8 cellular contexts compared by ENCODE assay signal in the genomic region with DNA sequence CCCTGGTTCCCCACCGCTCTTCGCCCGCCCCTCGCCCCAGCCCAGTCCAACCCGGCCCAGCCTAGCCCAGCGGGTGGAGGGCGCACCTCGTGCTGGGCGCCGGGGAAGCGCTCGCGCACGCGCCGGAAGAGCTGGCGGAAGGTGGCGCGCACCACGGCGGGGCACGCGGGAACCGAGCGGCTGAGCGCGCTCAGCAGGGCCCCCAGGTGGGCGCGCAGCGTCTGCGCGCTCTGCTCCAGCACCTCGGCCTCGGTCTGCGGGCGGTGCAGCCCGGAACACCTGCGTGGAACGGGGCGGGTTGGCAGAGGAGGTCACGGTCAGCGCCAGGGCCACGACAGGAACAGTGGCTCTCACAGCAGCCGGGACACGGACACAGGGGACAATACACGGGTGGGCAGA. TPM values are rescaled to one million over a fixed set of nuclear protein-coding genes. Genes with fewer than 3 reads are reported as not detected.
DNase-seq lines count a peak whose midpoint lies in the region; ATAC-seq and TF ChIP-seq lines count a peak whose summit lies in the region.
"Not testable (repeated sequence)": the region's sequence is repeated elsewhere in the genome, so short reads cannot be mapped to it uniquely, and the experiment has no call there.

No MANE protein-coding gene starts in this region.

- H4K20me1 ChIP-seq in OCI-LY3 (ENCODE audit: insufficient read depth, low read length), result not testable (repeated sequence)

- 0 to 9% methylated on average over 4 to 9 of the region's 46 CpGs for WGBS in mesodermal cell (ENCODE audit: insufficient coverage in 2 of 2), 2 experiments

- POLR2A ChIA-PET in CD8-positive, alpha-beta memory T cell (lab: Charles Lee), result not testable (repeated sequence)

- H3K27me3 ChIP-seq in CD8-positive, alpha-beta memory T cell (ENCODE audit: insufficient read depth, low read length, poor library complexity, severe bottlenecking); OCI-LY3 (ENCODE audit: low read depth, low read length); effector memory CD4-positive, alpha-beta T cell (replicated peaks; ENCODE audit: control insufficient read depth, insufficient read depth, low read length, poor library complexity, severe bottlenecking): not testable (repeated sequence)

- peak; percentile 55 to 80 (median 74) for DNase-seq in CD8-positive, alpha-beta memory T cell
- DNase-seq in GM20000 (ENCODE audit: low spot score), result not testable (repeated sequence)
- DNase-seq in activated T-cell treated with anti-CD3 and anti-CD28 coated beads, Interleukin-2, amount 50 U/mL, for 1 hour, result peak; percentile 76
- peak; percentile 38 to 58 (median 55) for DNase-seq in effector memory CD4-positive, alpha-beta T cell
- DNase-seq in stimulated activated CD4-positive, alpha-beta T cell treated with anti-CD3 and anti-CD28 coated beads, TNF-alpha, amount 100 ng/mL, for 24 hours (ENCODE audit: low read depth in 3 of 3), result peak in 2 of 3 experiments; percentile 36 to 56

- CTCF ChIA-PET in CD8-positive, alpha-beta memory T cell (lab: Charles Lee), result not testable (repeated sequence)

- H3K4me3 Mint-ChIP-seq in CD8-positive, alpha-beta memory T cell, result peak overlapping the region; percentile 63 to 85 (median 79)

- H3K27ac ChIP-seq in CD8-positive, alpha-beta memory T cell (ENCODE audit: low read depth, low read length); OCI-LY3 (ENCODE audit: low read length); mesodermal cell (ENCODE audit: low read depth, low read length, severe bottlenecking): not testable (repeated sequence)
- peak overlapping the region; percentile 42 for H3K27ac ChIP-seq in effector memory CD4-positive, alpha-beta T cell (ENCODE audit: insufficient read depth, low read length, poor library complexity, severe bottlenecking)

- not testable (repeated sequence) for H3K4me3 ChIP-seq in CD8-positive, alpha-beta memory T cell (ENCODE audit: low read length)
- H3K4me3 ChIP-seq in OCI-LY3 (ENCODE audit: low read length) (peak overlapping the region; percentile 75), mesodermal cell (ENCODE audit: extremely low read depth, insufficient read depth, low read length, poor library complexity, severe bottlenecking) (peak overlapping the region; percentile 21)
- H3K4me3 ChIP-seq in effector memory CD4-positive, alpha-beta T cell (ENCODE audit: insufficient read depth, low read depth, low read length, poor library complexity, severe bottlenecking), result peak overlapping the region; percentile 39

- H3K4me1 Mint-ChIP-seq in CD8-positive, alpha-beta memory T cell, result peaks cover 16 to 33% (median 19%) of the 10 kb centered on the region in 3 donors

- peak; percentile 51 for ATAC-seq in HG03432 (IDR thresholded peaks at IDR 0.05; ENCODE audit: unreplicated experiment)

- H3K9ac ChIP-seq in OCI-LY3 (ENCODE audit: low read length), result peak overlapping the region; percentile 53; the same call in 1 of the 2 replicates

- H3K27ac Mint-ChIP-seq in CD8-positive, alpha-beta memory T cell, result peak overlapping the region; percentile 68 to 87 (median 80)

- peak; percentile 43 for TF ChIP-seq CTCF in GM20000 (IDR thresholded peaks at IDR 0.05; ENCODE audit: extremely low read depth, missing control alignments)
- TF ChIP-seq CTCF in OCI-LY3 (IDR thresholded peaks at IDR 0.05; ENCODE audit: low read depth, low read length), result not testable (repeated sequence)

- not testable (repeated sequence) for H3K79me2 ChIP-seq in OCI-LY3 (ENCODE audit: low read length)

- not testable (repeated sequence) for H3K36me3 Mint-ChIP-seq in CD8-positive, alpha-beta memory T cell

- not testable (repeated sequence) for H3K9me3 ChIP-seq in CD8-positive, alpha-beta memory T cell (ENCODE audit: low read length); OCI-LY3 (ENCODE audit: insufficient read depth, low read length); effector memory CD4-positive, alpha-beta T cell (ENCODE audit: control insufficient read depth, low read length); mesodermal cell (ENCODE audit: control insufficient read depth, low read length)

- not testable (repeated sequence) for H3K9me3 Mint-ChIP-seq in CD8-positive, alpha-beta memory T cell

- not testable (repeated sequence) for H3K27me3 Mint-ChIP-seq in CD8-positive, alpha-beta memory T cell

- not testable (repeated sequence) for H3K36me3 ChIP-seq in CD8-positive, alpha-beta memory T cell (ENCODE audit: insufficient read depth, low read length); OCI-LY3 (replicated peaks; ENCODE audit: low read depth, low read length); effector memory CD4-positive, alpha-beta T cell (ENCODE audit: control insufficient read depth, insufficient read depth, low read length); mesodermal cell (ENCODE audit: control insufficient read depth, insufficient read depth, low read length)

- peaks cover 13% of the 10 kb centered on the region for H3K4me1 ChIP-seq in CD8-positive, alpha-beta memory T cell (ENCODE audit: insufficient read depth, low read length)
- H3K4me1 ChIP-seq in OCI-LY3 (ENCODE audit: low read length); effector memory CD4-positive, alpha-beta T cell (ENCODE audit: control insufficient read depth, insufficient read depth, low read length, poor library complexity, severe bottlenecking); mesodermal cell (ENCODE audit: control insufficient read depth, insufficient read depth, low read length, poor library complexity, severe bottlenecking): not testable (repeated sequence)

- peak overlapping the region; percentile 67 for H3K4me2 ChIP-seq in OCI-LY3 (ENCODE audit: low read length)

- H2AFZ ChIP-seq in OCI-LY3 (ENCODE audit: low read depth, low read length), result peak overlapping the region; percentile 39; the same call in 1 of the 2 replicates

RNA-seq across cellular contexts. Expression of gene DBNL, which starts 4.0 kb away (rescaled TPM):
- 100 to 1,000 TPM; 144 to 154 TPM for total RNA-seq in CD8-positive, alpha-beta memory T cell
- 184 TPM for polyA plus RNA-seq in CD8-positive, alpha-beta memory T cell
- 52.3 TPM for polyA plus RNA-seq in mesodermal cell (2013, experiment 1 of 2)
- polyA plus RNA-seq in mesodermal cell (2013, experiment 2 of 2), result 41.2 TPM

RNA-seq across cellular contexts. Expression of gene PGAM2, which starts 24.9 kb away (rescaled TPM):
- total RNA-seq in CD8-positive, alpha-beta memory T cell, result under 1 TPM; 0.38 to 0.44 TPM
- polyA plus RNA-seq in CD8-positive, alpha-beta memory T cell, result not detected
- polyA plus RNA-seq in mesodermal cell (2013, experiment 1 of 2), result 0.48 TPM
- not detected for polyA plus RNA-seq in mesodermal cell (2013, experiment 2 of 2)

RNA-seq across cellular contexts. Expression of gene POLM, which starts 41.8 kb away (rescaled TPM):
- 10 to 100 TPM; 42.3 to 42.4 TPM for total RNA-seq in CD8-positive, alpha-beta memory T cell
- 22.0 TPM for polyA plus RNA-seq in CD8-positive, alpha-beta memory T cell
- polyA plus RNA-seq in mesodermal cell (2013, experiment 1 of 2), result 14.3 TPM
- 10.3 TPM for polyA plus RNA-seq in mesodermal cell (2013, experiment 2 of 2)

RNA-seq across cellular contexts. Expression of gene SPDYE1, which starts 42.8 kb away (rescaled TPM):
- total RNA-seq in CD8-positive, alpha-beta memory T cell, result not detected
- 0.25 TPM for polyA plus RNA-seq in CD8-positive, alpha-beta memory T cell
- not detected for polyA plus RNA-seq in mesodermal cell (2013, experiment 1 of 2)
- polyA plus RNA-seq in mesodermal cell (2013, experiment 2 of 2), result not detected
